ENCODE assay signal across 2 cellular contexts in genomic region chr20:62429455-62430310, GRCh38.
A peak's percentile ranks its signal among the peaks of the same experiment; 100 is the strongest.
TF ChIP-seq lines count a peak whose summit lies in the region.

No MANE protein-coding gene starts in this region.

TF ChIP-seq in HepG2, 621 proteins besides CTCF, POLR2A, EP300 and RAD21 (continues in another document):
- TF ChIP-seq MLX (CRISPR knock-in tag; IDR thresholded peaks at IDR 0.05) (no peak), REPIN1 (CRISPR knock-in tag; IDR thresholded peaks at IDR 0.05; ENCODE audit: borderline replicate concordance, low read depth) (no peak), SRSF1 (optimal IDR thresholded peaks at IDR 0.05; ENCODE audit: low read depth, low read length) (no peak), LCORL (IDR thresholded peaks at IDR 0.05) (no peak), LCORL (CRISPR knock-in tag; IDR thresholded peaks at IDR 0.05) (no peak), NR2F6 (IDR thresholded peaks at IDR 0.05) (no peak), NR2F6 (CRISPR knock-in tag; IDR thresholded peaks at IDR 0.05) (no peak), PRPF4 (IDR thresholded peaks at IDR 0.05; ENCODE audit: low read depth, low read length, poor library complexity, severe bottlenecking) (no peak), ZBTB20 (CRISPR knock-in tag; IDR thresholded peaks at IDR 0.05; ENCODE audit: borderline replicate concordance, low read depth) (0 out of 2 replicates have a peak, but pooled peaks have one; percentile 19), TFDP2 (CRISPR knock-in tag; IDR thresholded peaks at IDR 0.05) (no peak), ZNF138 (CRISPR knock-in tag; IDR thresholded peaks at IDR 0.05; ENCODE audit: low read depth) (no peak), KLF9 (CRISPR knock-in tag; IDR thresholded peaks at IDR 0.05; ENCODE audit: low read depth) (no peak), DNMT1 (CRISPR knock-in tag; IDR thresholded peaks at IDR 0.05) (0 out of 2 replicates have a peak, but pooled peaks have one; percentile 47), ZNF891 (CRISPR knock-in tag; IDR thresholded peaks at IDR 0.05) (no peak), DZIP1 (CRISPR knock-in tag; IDR thresholded peaks at IDR 0.05) (peak; percentile 59; the same call in 1 of the 2 replicates), HNF1A (IDR thresholded peaks at IDR 0.05; ENCODE audit: low read depth) (no peak), HNF1A (CRISPR knock-in tag; IDR thresholded peaks at IDR 0.05; ENCODE audit: borderline replicate concordance) (no peak), ZNF563 (CRISPR knock-in tag; IDR thresholded peaks at IDR 0.05) (no peak), AKAP8 (CRISPR knock-in tag; IDR thresholded peaks at IDR 0.05) (0 out of 2 replicates have a peak, but pooled peaks have one; percentile 44), REXO4 (CRISPR knock-in tag; IDR thresholded peaks at IDR 0.05; ENCODE audit: borderline replicate concordance) (no peak), ZNF629 (CRISPR knock-in tag; conservative IDR thresholded peaks at IDR 0.05) (peak; percentile 87), HNRNPLL (IDR thresholded peaks at IDR 0.05; ENCODE audit: low read depth, low read length, poor library complexity, severe bottlenecking) (peak; percentile 8), ZNF33B (CRISPR knock-in tag; IDR thresholded peaks at IDR 0.05) (no peak)

TF ChIP-seq in H1, 55 proteins besides CTCF, POLR2A, EP300 and RAD21:
- no peak for TF ChIP-seq EZH2 (IDR thresholded peaks at IDR 0.05; ENCODE audit: low read depth, low read length, severe bottlenecking)
- TF ChIP-seq EGR1 (IDR thresholded peaks at IDR 0.05; ENCODE audit: borderline replicate concordance, low read depth, low read length), result no peak
- TF ChIP-seq TEAD4 (IDR thresholded peaks at IDR 0.05; ENCODE audit: low read depth, low read length), result no peak
- TF ChIP-seq SRF (IDR thresholded peaks at IDR 0.05; ENCODE audit: low read depth, low read length), result no peak
- no peak for TF ChIP-seq HDAC2 (IDR thresholded peaks at IDR 0.05; ENCODE audit: borderline replicate concordance in 1 of 2, low read depth in 2 of 2, low read length in 2 of 2)
- no peak for TF ChIP-seq CBX5 (IDR thresholded peaks at IDR 0.05; ENCODE audit: low read depth, low read length)
- TF ChIP-seq MAX (IDR thresholded peaks at IDR 0.05), result no peak
- no peak for TF ChIP-seq NANOG (IDR thresholded peaks at IDR 0.05; ENCODE audit: insufficient read depth, low read depth, low read length, poor library complexity, severe bottlenecking)
- no peak for TF ChIP-seq CHD1 (IDR thresholded peaks at IDR 0.05; ENCODE audit: low read depth, low read length)
- no peak for TF ChIP-seq PHF8 (conservative IDR thresholded peaks at IDR 0.05; ENCODE audit: low read depth, low read length)
- TF ChIP-seq E2F6 (IDR thresholded peaks at IDR 0.05), result no peak
- TF ChIP-seq CHD7 (IDR thresholded peaks at IDR 0.05; ENCODE audit: insufficient replicate concordance, low read length), result no peak
